Comparison of ENCODE assay signal across 22 cellular contexts in genomic region chr17:45826919-45827628, GRCh38. TPM values are rescaled to one million over a fixed set of nuclear protein-coding genes. Genes with fewer than 3 reads are reported as not detected.
DNase-seq lines count a peak whose midpoint lies in the region; ATAC-seq and TF ChIP-seq lines count a peak whose summit lies in the region.
"Had no signal": no experiment of that assay in that cellular context is flagged by ENCODE, and none has a peak within 500 bp of the region (broad histone marks: within the 10 kb centered on the region; RNA-seq: fewer than 3 reads in every experiment).

No MANE protein-coding gene starts in this region.

- H3K36me3 ChIP-seq in osteoblast (ENCODE audit: insufficient read depth, low read length) = no peaks in the 10 kb centered on the region
- no peaks in the 10 kb centered on the region for H3K36me3 ChIP-seq in left lung
- no peaks in the 10 kb centered on the region for H3K36me3 ChIP-seq in Karpas-422 (ENCODE audit: insufficient read depth, low read length)
- H3K36me3 ChIP-seq: BLaER1, HAP-1 had no signal

- H3K4me2 ChIP-seq in osteoblast (ENCODE audit: insufficient read depth, low read length) = no peak overlapping the region
- no peak overlapping the region for H3K4me2 ChIP-seq in Karpas-422 (ENCODE audit: low read depth, low read length, poor library complexity, severe bottlenecking)
- H3K4me2 ChIP-seq: A549, BLaER1 had no signal

- TF ChIP-seq CTCF in osteoblast (IDR thresholded peaks at IDR 0.05; ENCODE audit: extremely low read depth, low read depth, low read length) (no peak), left lung (IDR thresholded peaks at IDR 0.05) (no peak)

- H3K27ac ChIP-seq in caudate nucleus (ENCODE audit: low read depth, low read length) (peak overlapping the region; percentile 96), osteoblast (ENCODE audit: low read depth, low read length) (no peak overlapping the region), left lung (no peak overlapping the region), Karpas-422 (ENCODE audit: low read length) (no peak overlapping the region)
- H3K27ac ChIP-seq: 22Rv1, A549, BLaER1, GM23248, HL-60 had no signal

- ATAC-seq in Right ventricle myocardium inferior (no peak), left cardiac atrium (no peak), left lung (no peak)
- ATAC-seq in activated CD4-positive, CD25-positive, alpha-beta regulatory T cell treated with anti-CD3 and anti-CD28 coated beads, Interleukin-2, amount 50 U/mL, for 24 hours = no peak
- ATAC-seq: A549, GM12878 had no signal

- H3K4me3 ChIP-seq in osteoblast (ENCODE audit: insufficient read depth, low read length) (no peak overlapping the region), left lung (no peak overlapping the region), Karpas-422 (ENCODE audit: low read length) (no peak overlapping the region)
- H3K4me3 ChIP-seq: A549, BLaER1, GM12878, GM23248, HAP-1 had no signal

- H3K4me1 ChIP-seq in osteoblast (ENCODE audit: insufficient read depth, low read length) = no peaks in the 10 kb centered on the region
- peaks cover 0 to 2% of the 10 kb centered on the region in 2 donors for H3K4me1 ChIP-seq in left lung
- H3K4me1 ChIP-seq in Karpas-422 (ENCODE audit: low read length) = no peaks in the 10 kb centered on the region
- H3K4me1 ChIP-seq: A549, HAP-1 had no signal

- H3K79me2 ChIP-seq in osteoblast (ENCODE audit: insufficient read depth, low read length) (no peaks in the 10 kb centered on the region), Karpas-422 (ENCODE audit: low read length) (no peaks in the 10 kb centered on the region)

- H2AFZ ChIP-seq in osteoblast (ENCODE audit: low read length) (no peak overlapping the region), Karpas-422 (ENCODE audit: low read length) (no peak overlapping the region)
- H2AFZ ChIP-seq: GM23248 had no signal

- H3K9me3 ChIP-seq in osteoblast (ENCODE audit: low read depth, low read length) (no peaks in the 10 kb centered on the region), left lung (no peaks in the 10 kb centered on the region), Karpas-422 (ENCODE audit: low read length) (no peaks in the 10 kb centered on the region)
- H3K9me3 ChIP-seq: A549, BLaER1, HAP-1 had no signal

- peaks cover 5% of the 10 kb centered on the region for H3K27me3 ChIP-seq in osteoblast (ENCODE audit: insufficient read depth, low read length)
- H3K27me3 ChIP-seq in left lung = peaks cover 0 to 57% of the 10 kb centered on the region in 2 donors
- H3K27me3 ChIP-seq in Karpas-422 (ENCODE audit: low read length) = no peaks in the 10 kb centered on the region
- H3K27me3 ChIP-seq: BLaER1 had no signal

- H3K9ac ChIP-seq in Karpas-422 (ENCODE audit: low read length) = no peak overlapping the region
- H3K9ac ChIP-seq: BLaER1, GM23248 had no signal

- intact Hi-C loops in Right ventricle myocardium inferior (cut with DNase I) (no loop called here), left cardiac atrium (cut with DNase I) (no loop called here), left lung (cut with DNase I) (no loop called here)

- H3K9me2 ChIP-seq in Karpas-422 (replicated peaks; ENCODE audit: insufficient read depth, low read length) = no peaks in the 10 kb centered on the region

- DNase-seq in Right ventricle myocardium inferior (ENCODE audit: missing footprints) (peak; percentile 37), left cardiac atrium (no peak), caudate nucleus (lab: John Stamatoyannopoulos, UW) (peak in 1 of 61 donors; percentile 19), osteoblast (ENCODE audit: insufficient read length, low spot score, missing footprints) (peak; percentile 75), EL (no peak), left lung (no peak), Karpas-422 (no peak)
- DNase-seq: AML-193; CD4-positive, alpha-beta memory T cell; DMS153; DMS79; GM23248 had no signal

- H4K20me1 ChIP-seq in osteoblast (ENCODE audit: insufficient read depth, low read length) (no peaks in the 10 kb centered on the region), Karpas-422 (ENCODE audit: insufficient read depth, low read depth, low read length) (no peaks in the 10 kb centered on the region)
- H4K20me1 ChIP-seq: BLaER1 had no signal

RNA-seq across cellular contexts. Expression of gene SPPL2C, which starts 17.6 kb away (rescaled TPM):
- total RNA-seq in Right ventricle myocardium inferior (not detected), left cardiac atrium (not detected), osteoblast (not detected in 2 replicates), left lung (not detected)
- total RNA-seq in Karpas-422 (2014; rRNA removed; shearing (Covaris generic); ENCODE audit: low replicate concordance) = not detected in 2 replicates
- total RNA-seq: CD4-positive, alpha-beta memory T cell; Daoy; GM12878; GM23248; H4; HT1080 had no signal

RNA-seq across cellular contexts. Expression of gene CRHR1, which starts 43.0 kb away (rescaled TPM):
- not detected for total RNA-seq in Right ventricle myocardium inferior
- not detected for total RNA-seq in left cardiac atrium
- total RNA-seq in osteoblast = not detected in 2 replicates
- not detected for total RNA-seq in left lung
- not detected in 2 replicates for total RNA-seq in Karpas-422 (2014; rRNA removed; shearing (Covaris generic); ENCODE audit: low replicate concordance)
- total RNA-seq: CD4-positive, alpha-beta memory T cell; GM23248; HT1080 had no signal

Comparison
In these comparisons a context has a peak if more than half of its experiments do, and no peak if none do; other contexts are left out.
1. DNase-seq: peak in Right ventricle myocardium inferior (single experiment) and osteoblast (single experiment); none in left cardiac atrium (single experiment), EL (single experiment), left lung (0 of 2) and Karpas-422 (single experiment).